ENCODE assay signal across 18 cellular contexts in the genomic region with DNA sequence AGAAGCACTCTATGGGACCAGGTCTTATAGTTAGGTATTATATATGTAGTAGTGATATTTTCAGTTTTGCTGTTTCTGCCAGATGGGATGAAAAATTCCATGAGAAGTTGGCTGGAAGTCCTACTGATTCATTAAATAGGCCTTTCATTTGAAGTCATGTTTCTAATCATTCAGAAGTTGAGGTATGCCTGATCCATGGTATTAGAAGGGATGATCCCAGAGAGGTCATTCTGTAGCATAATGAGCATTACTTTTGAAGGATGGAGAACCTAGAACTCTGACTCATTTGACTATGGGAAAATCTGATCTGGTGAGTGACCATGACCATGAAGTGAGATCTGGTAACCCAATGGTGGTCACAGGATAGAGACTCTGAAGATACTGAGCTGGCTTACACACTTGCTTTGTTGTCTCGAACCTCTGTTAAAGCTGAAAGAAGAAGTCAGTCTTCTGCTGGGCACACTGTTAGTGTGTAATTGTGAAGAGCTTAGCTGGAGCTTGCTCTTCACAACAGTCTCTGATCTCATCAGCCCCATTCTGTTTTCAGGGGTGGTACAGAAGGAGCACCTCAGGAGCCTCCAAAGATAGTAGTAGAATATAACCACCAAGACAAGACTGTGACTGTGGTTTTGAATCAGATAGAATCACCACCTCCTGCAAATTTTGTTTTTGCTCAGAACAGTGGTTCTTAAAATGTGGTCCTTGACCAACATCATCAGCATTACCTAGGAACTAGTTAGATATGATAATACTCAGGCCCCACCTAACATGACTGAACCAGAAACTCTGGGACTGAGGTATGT. TPM values are rescaled to one million over a fixed set of nuclear protein-coding genes. Genes with fewer than 3 reads are reported as not detected.
A peak's percentile ranks its signal among the peaks of the same experiment; 100 is the strongest.
DNase-seq lines count a peak whose midpoint lies in the region; ATAC-seq and TF ChIP-seq lines count a peak whose summit lies in the region.
"Had no signal": no experiment of that assay in that cellular context is flagged by ENCODE, and none has a peak within 500 bp of the region (broad histone marks: within the 10 kb centered on the region; RNA-seq: fewer than 3 reads in every experiment).

No MANE protein-coding gene starts in this region.

- intact Hi-C loops in ascending aorta (cut with DNase I) = no loop called here

- H3K36me3 ChIP-seq in ascending aorta (peaks cover 0 to 15% of the 10 kb centered on the region in 2 donors), BE2C (no peaks in the 10 kb centered on the region)

- no peak overlapping the region for H3K4me3 ChIP-seq in fibroblast of mammary gland (ENCODE audit: control insufficient read depth, low read depth, low read length)
- H3K4me3 ChIP-seq in ascending aorta = no peak overlapping the region
- no peak overlapping the region for H3K4me3 ChIP-seq in BE2C (ENCODE audit: low read depth, low read length)
- H3K4me3 ChIP-seq: PC-9, spleen had no signal

- TF ChIP-seq CTCF in fibroblast of mammary gland (conservative IDR thresholded peaks at IDR 0.05; ENCODE audit: control insufficient read depth, insufficient read depth, low read depth, low read length) = no peak
- TF ChIP-seq CTCF in ascending aorta (IDR thresholded peaks at IDR 0.05) = no peak
- TF ChIP-seq CTCF in BE2C (IDR thresholded peaks at IDR 0.05; ENCODE audit: low read depth, low read length) = no peak

- DNase-seq in GM04503 (ENCODE audit: low read depth) (peak; percentile 27), fibroblast of mammary gland (ENCODE audit: low read depth) (peak; percentile 74), ascending aorta (ENCODE audit: low spot score in 2 of 2) (no peak), BE2C (no peak)
- DNase-seq in stimulated activated CD4-positive, alpha-beta T cell treated with anti-CD3 and anti-CD28 coated beads, Interleukin-1b, Interleukin-23, amount 100 ng/mL, for 48 hours = no peak
- DNase-seq: amniotic stem cell; Calu3; effector CD8-positive, alpha-beta T cell; hypothalamus; NCI-H1105 treated with DMSO at 0.1 percent for 48 hours; NCI-H526 treated with DMSO at 0.1 percent for 48 hours; PC-9; spleen; trophoblast cell had no signal

- no peak overlapping the region for H3K27ac ChIP-seq in ascending aorta
- H3K27ac ChIP-seq: KMS-11, PC-9, spleen had no signal

- H3K4me1 ChIP-seq in ascending aorta (peaks cover 0 to 36% of the 10 kb centered on the region in 2 donors), BE2C (no peaks in the 10 kb centered on the region)

- ATAC-seq in GM18907 (IDR thresholded peaks at IDR 0.05; ENCODE audit: unreplicated experiment) (peak; percentile 52), HG03432 (IDR thresholded peaks at IDR 0.05; ENCODE audit: unreplicated experiment) (peak; percentile 30), HG03378 (IDR thresholded peaks at IDR 0.05; ENCODE audit: unreplicated experiment) (no peak)

- no peaks in the 10 kb centered on the region for H3K9me3 ChIP-seq in ascending aorta
- H3K9me3 ChIP-seq in BE2C = no peaks in the 10 kb centered on the region
- H3K9me3 ChIP-seq: spleen had no signal

- no peaks in the 10 kb centered on the region for H3K27me3 ChIP-seq in ascending aorta
- no peaks in the 10 kb centered on the region for H3K27me3 ChIP-seq in BE2C
- H3K27me3 ChIP-seq: spleen had no signal

RNA-seq across cellular contexts. Expression of a gene that starts 9.0 kb away (rescaled TPM):
- 177 TPM for total RNA-seq in ascending aorta
- polyA plus RNA-seq in BE2C (2012; ENCODE audit: insufficient read depth, insufficient read length, low read depth) = 86.5 TPM

RNA-seq across cellular contexts. Expression of a gene that starts 58.3 kb away (rescaled TPM):
- 58.0 TPM for total RNA-seq in ascending aorta
- 17.7 TPM for polyA plus RNA-seq in BE2C (2012; ENCODE audit: insufficient read depth, insufficient read length, low read depth)

Comparison
In these comparisons a context has a peak if more than half of its experiments do, and no peak if none do; other contexts are left out.
1. DNase-seq: peak in GM04503 (single experiment) and fibroblast of mammary gland (single experiment); none in stimulated activated CD4-positive, alpha-beta T cell treated with anti-CD3 and anti-CD28 coated beads, Interleukin-1b, Interleukin-23, amount 100 ng/mL, for 48 hours (single experiment), ascending aorta (0 of 2) and BE2C (single experiment).